In the genomic region with DNA sequence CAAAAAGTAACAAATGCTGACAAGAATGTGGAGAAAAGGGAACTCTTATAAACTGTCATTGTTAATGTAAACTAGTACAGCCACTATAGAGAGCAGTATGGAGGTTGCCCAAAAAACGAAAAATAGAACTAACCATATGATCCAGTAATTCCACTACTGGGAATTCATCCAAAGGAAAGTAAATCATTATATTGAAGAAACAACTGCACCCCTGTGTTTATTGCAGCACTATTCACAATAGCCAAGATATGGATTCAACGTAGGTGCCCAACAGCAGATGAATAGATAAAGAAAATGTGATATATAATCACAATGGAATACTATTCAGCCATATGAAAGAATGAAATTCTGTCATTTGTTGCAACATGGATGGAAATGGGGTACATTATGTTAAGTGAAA, we compare ENCODE assay signal across 27 cellular contexts.
"Had no signal": no experiment of that assay in that cellular context is flagged by ENCODE, and none has a peak within 500 bp of the region (broad histone marks: within the 10 kb centered on the region; RNA-seq: fewer than 3 reads in every experiment).

No MANE protein-coding gene starts in this region.

- H3K4me3 ChIP-seq: stomach, suprapubic skin, testis, thoracic aorta, thyroid gland, tibial artery, tibial nerve, transverse colon, upper lobe of left lung, upper lobe of right lung, uterus, vagina had no signal

- ATAC-seq: stimulated activated effector memory CD8-positive, alpha-beta T cell treated with anti-CD3 and anti-CD28 coated beads, Interleukin-12 subunit alpha, Interleukin-12 subunit beta, amount 100 ng/mL, for 72 hours; stimulated activated memory B cell treated with anti-CD40 and anti-IgM and Interleukin-4, amounts not matched to agents 10 μg/mL and 1 μg/mL and 100 μg/mL, for 72 hours; stimulated activated naive B cell treated with anti-CD40 and anti-IgM and Interleukin-4, amounts not matched to agents 10 μg/mL and 1 μg/mL and 100 μg/mL, for 72 hours; stimulated activated naive CD8-positive, alpha-beta T cell treated with anti-CD3 and anti-CD28 coated beads, Interleukin-15, amount 100 ng/mL, for 72 hours; stimulated activated naive CD8-positive, alpha-beta T cell treated with anti-CD3 and anti-CD28 coated beads, Interleukin-15, Interleukin-2, amounts not matched to agents 100 U/mL and 50 U/mL, for 24 hours; upper lobe of right lung had no signal

- DNase-seq: stimulated activated CD4-positive, alpha-beta T cell treated with anti-CD3 and anti-CD28 coated beads, Interleukin-2, amount 100 ng/mL, for 48 hours; stimulated activated CD4-positive, alpha-beta T cell treated with anti-CD3 and anti-CD28 coated beads, Interleukin-4, amount 100 ng/mL, for 1 hour; stimulated activated CD4-positive, alpha-beta T cell treated with anti-CD3 and anti-CD28 coated beads, Interleukin-4, amount 100 ng/mL, for 24 hours; stimulated activated CD4-positive, alpha-beta T cell treated with anti-CD3 and anti-CD28 coated beads, Interleukin-4, amount 100 ng/mL, for 4 hours; stimulated activated CD8-positive, alpha-beta memory T cell treated with anti-CD3 and anti-CD28 coated beads, Interleukin-4, amount 100 ng/mL, for 48 hours; stimulated activated naive B cell treated with anti-CD40 and anti-IgM and Interleukin-4, amounts not matched to agents 10 μg/mL and 1 μg/mL and 100 μg/mL, for 72 hours; stimulated activated naive CD4-positive, alpha-beta T cell; stimulated activated naive CD4-positive, alpha-beta T cell treated with Interleukin-2 at 50 U/mL for 16 hours; stimulated activated naive CD8-positive, alpha-beta T cell treated with anti-CD3 and anti-CD28 coated beads, Interleukin-15, amount 100 ng/mL, for 72 hours; stimulated activated naive CD8-positive, alpha-beta T cell treated with anti-CD3 and anti-CD28 coated beads, Interleukin-15, Interleukin-2, amounts not matched to agents 100 U/mL and 50 U/mL, for 24 hours; stomach; substantia nigra; testis; thyroid gland; tibial artery; transverse colon; trophoblast cell; upper lobe of left lung; upper lobe of right lung; uterus had no signal

- H3K9me3 ChIP-seq: stomach, suprapubic skin, testis, thoracic aorta, thyroid gland, tibial artery, tibial nerve, transverse colon, upper lobe of left lung, upper lobe of right lung, uterus, vagina had no signal

- H3K27me3 ChIP-seq: stomach, suprapubic skin, testis, thyroid gland, tibial artery, tibial nerve, transverse colon, upper lobe of left lung, upper lobe of right lung, uterus, vagina had no signal

- H3K36me3 ChIP-seq: stomach, suprapubic skin, thoracic aorta, thyroid gland, tibial artery, tibial nerve, transverse colon, upper lobe of left lung, upper lobe of right lung, uterus, vagina had no signal

- H3K4me1 ChIP-seq: stomach, suprapubic skin, testis, thyroid gland, tibial artery, tibial nerve, upper lobe of left lung, upper lobe of right lung, uterus, vagina had no signal

- H3K27ac ChIP-seq: stomach, suprapubic skin, testis, thoracic aorta, thyroid gland, tibial artery, tibial nerve, transverse colon, upper lobe of left lung, upper lobe of right lung, uterus, vagina had no signal

- FAIRE-seq: urothelium cell line had no signal
